Comparison of ENCODE assay signal across 16 cellular contexts in genomic region chrX:133412665-133413064, GRCh38. TPM values are rescaled to one million over a fixed set of nuclear protein-coding genes. Genes with fewer than 3 reads are reported as not detected.
DNase-seq lines count a peak whose midpoint lies in the region; ATAC-seq and TF ChIP-seq lines count a peak whose summit lies in the region.
"Had no signal": no experiment of that assay in that cellular context is flagged by ENCODE, and none has a peak within 500 bp of the region (broad histone marks: within the 10 kb centered on the region; RNA-seq: fewer than 3 reads in every experiment).

No MANE protein-coding gene starts in this region.

- peak overlapping the region; percentile 95 for H3K4me3 Mint-ChIP-seq in neural crest cell
- H3K4me3 Mint-ChIP-seq: activated CD4-positive, alpha-beta T cell treated with anti-CD3 and anti-CD28 coated beads, Interleukin-2, amount 10 ng/mL, durations not matched to agents 24 days and 14 days; activated naive CD4-positive, alpha-beta T cell treated with anti-CD3 and anti-CD28 coated beads, Interleukin-2, amount 50 U/mL, for 24 hours had no signal

- WGBS in iPS DF 6.9 (ENCODE audit: insufficient coverage, insufficient read length), result no CpG with 5 or more reads among the region's 5 CpGs
- WGBS in transverse colon (ENCODE audit: low coverage in 1 of 2), 2 donors, result 73% methylated on average over 2 to 5 of the region's 5 CpGs

- H3K27me3 ChIP-seq in iPS DF 6.9 (ENCODE audit: control insufficient read depth, insufficient read depth, low read length), result no peaks in the 10 kb centered on the region
- no peaks in the 10 kb centered on the region for H3K27me3 ChIP-seq in transverse colon

- H3K4me3 ChIP-seq in iPS DF 6.9 (ENCODE audit: low read length), result peak overlapping the region; percentile 73; the same call in 1 of the 2 replicates
- peak overlapping the region in 2 of 4 donors; percentile 55 to 66 for H3K4me3 ChIP-seq in transverse colon

- no peaks in the 10 kb centered on the region for H3K9me3 ChIP-seq in iPS DF 6.9 (ENCODE audit: control insufficient read depth, insufficient read depth, low read length)
- H3K9me3 ChIP-seq in transverse colon, result no peaks in the 10 kb centered on the region

- no peaks in the 10 kb centered on the region for H3K4me1 ChIP-seq in iPS DF 6.9 (ENCODE audit: control insufficient read depth, insufficient read depth, low read length)
- peaks cover 0 to 4% (median 0%) of the 10 kb centered on the region in 4 donors for H3K4me1 ChIP-seq in transverse colon

- TF ChIP-seq CTCF in neural crest cell (conservative IDR thresholded peaks at IDR 0.05), result no peak
- no peak for TF ChIP-seq CTCF in transverse colon (IDR thresholded peaks at IDR 0.05)

- H3K27ac Mint-ChIP-seq in neural crest cell (ENCODE audit: unreplicated experiment), result no peak overlapping the region
- H3K27ac Mint-ChIP-seq: activated CD4-positive, alpha-beta T cell treated with anti-CD3 and anti-CD28 coated beads, Interleukin-2, amount 10 ng/mL, durations not matched to agents 24 days and 14 days; activated naive CD4-positive, alpha-beta T cell treated with anti-CD3 and anti-CD28 coated beads, Interleukin-2, amount 50 U/mL, for 24 hours; naive B cell had no signal

- no peaks in the 10 kb centered on the region for H3K36me3 Mint-ChIP-seq in neural crest cell (ENCODE audit: low read depth)
- H3K36me3 Mint-ChIP-seq: activated naive CD4-positive, alpha-beta T cell treated with anti-CD3 and anti-CD28 coated beads, Interleukin-2, amount 50 U/mL, for 24 hours; naive B cell had no signal

- no peaks in the 10 kb centered on the region for H3K36me3 ChIP-seq in iPS DF 6.9 (ENCODE audit: control insufficient read depth, insufficient read depth, low read length)
- H3K36me3 ChIP-seq in transverse colon, result no peaks in the 10 kb centered on the region

- ATAC-seq in GM19351 (IDR thresholded peaks at IDR 0.05; ENCODE audit: unreplicated experiment) (no peak), HG03520 (IDR thresholded peaks at IDR 0.05; ENCODE audit: unreplicated experiment) (no peak)
- ATAC-seq: right cardiac atrium had no signal

- no peak for TF ChIP-seq POLR2A in transverse colon (IDR thresholded peaks at IDR 0.05)

- no peak for TF ChIP-seq EP300 in transverse colon (IDR thresholded peaks at IDR 0.05; ENCODE audit: low read depth)

- DNase-seq in NOMO-1 treated with DMSO at 0.1 percent for 48 hours (lab: John Stamatoyannopoulos, UW; ENCODE audit: unreplicated experiment) (peak; percentile 4), NOMO-1 treated with dmso at 0.1 percent for 144 hours (lab: John Stamatoyannopoulos, UW; ENCODE audit: unreplicated experiment) (no peak), iPS DF 6.9 (ENCODE audit: low read depth, low spot score) (no peak), neural crest cell (ENCODE audit: low read depth, low spot score) (no peak), transverse colon (no peak), DMS53 treated with DMSO at 0.1 percent for 48 hours (lab: John Stamatoyannopoulos, UW; ENCODE audit: unreplicated experiment) (no peak)
- DNase-seq: activated CD4-positive, alpha-beta T cell treated with anti-CD3 and anti-CD28 coated beads, Interleukin-2, amount 10 ng/mL, durations not matched to agents 24 days and 14 days; central memory CD4-positive, alpha-beta T cell; naive B cell; right cardiac atrium; SHP77 treated with DMSO at 0.1 percent for 48 hours had no signal

- intact Hi-C loops in transverse colon (cut with DNase I; ENCODE audit: low total_unique reads), result loop anchor here (10.0 kb wide), 1 partner anchor 78 kb away; no protein-coding TSS in a partner anchor

- peaks cover 54% of the 10 kb centered on the region for H3K27me3 Mint-ChIP-seq in neural crest cell (ENCODE audit: low read depth)

- peaks cover 47% of the 10 kb centered on the region for H3K4me1 Mint-ChIP-seq in neural crest cell

- no peaks in the 10 kb centered on the region for H3K9me3 Mint-ChIP-seq in neural crest cell
- H3K9me3 Mint-ChIP-seq: activated CD4-positive, alpha-beta T cell treated with anti-CD3 and anti-CD28 coated beads, Interleukin-2, amount 10 ng/mL, durations not matched to agents 24 days and 14 days; activated naive CD4-positive, alpha-beta T cell treated with anti-CD3 and anti-CD28 coated beads, Interleukin-2, amount 50 U/mL, for 24 hours had no signal

- in situ Hi-C loops in transverse colon (cut with MboI; ENCODE audit: low pct_ligation_motif_present in 1 of 4, low pct_unique_long_range_greater_than_20kb in 1 of 4, low sequenced_read_pairs in 3 of 4), result no loop called here

- no peak overlapping the region for H3K27ac ChIP-seq in iPS DF 6.9 (ENCODE audit: low read length)
- peak overlapping the region in 3 of 4 donors; percentile 84 to 89 (median 86) for H3K27ac ChIP-seq in transverse colon
- H3K27ac ChIP-seq: 22Rv1, C4-2B had no signal

RNA-seq across cellular contexts. Expression of gene GPC4, which starts 2.6 kb away (rescaled TPM):
- total RNA-seq in neural crest cell (21.1 and 22.3 TPM in 2 replicates), transverse colon (10 to 100 TPM in 3 of 4 donors, 1 to 10 TPM in 1; 7.8 to 15.7 (median 12.7) TPM)
